Comparison of ENCODE assay signal across 14 cellular contexts in the genomic region with DNA sequence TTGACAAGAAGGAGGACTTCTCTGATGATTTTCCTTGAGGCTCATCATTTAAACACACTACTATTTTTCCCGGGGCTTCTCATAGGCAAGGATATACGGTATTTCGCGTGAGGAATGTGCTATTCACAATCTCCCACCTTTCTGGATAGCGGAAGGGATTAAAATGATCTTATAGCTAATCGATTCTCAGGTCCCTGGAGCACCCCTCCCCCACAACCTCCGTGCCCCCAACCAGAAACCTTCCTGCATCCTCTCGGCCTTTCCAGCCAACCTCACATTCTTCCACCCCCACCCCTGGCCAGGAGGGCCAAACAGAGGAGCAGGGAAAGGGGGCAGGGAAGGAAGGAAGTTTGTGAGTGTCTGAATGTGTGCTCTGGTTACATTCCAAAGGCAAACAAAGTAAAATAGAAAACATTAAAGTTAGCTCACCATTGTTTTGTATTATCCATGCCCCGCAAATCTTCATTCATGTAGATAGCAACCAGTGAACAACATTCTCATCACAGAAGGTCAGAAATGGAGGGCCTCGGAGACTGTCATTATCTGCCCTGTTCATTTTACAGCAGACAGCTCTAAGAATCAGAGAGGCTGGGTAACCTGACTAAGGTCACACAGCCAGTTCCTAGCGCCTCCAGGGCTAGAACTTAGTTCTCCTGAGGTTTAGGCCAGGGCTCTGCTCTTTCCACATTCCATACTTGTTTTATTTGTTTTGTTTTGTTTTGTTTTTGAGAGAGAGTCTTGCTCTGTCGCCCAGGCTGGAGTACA.
A peak's percentile ranks its signal among the peaks of the same experiment; 100 is the strongest.
DNase-seq lines count a peak whose midpoint lies in the region; FAIRE-seq and TF ChIP-seq lines count a peak whose summit lies in the region.
"Had no signal": no experiment of that assay in that cellular context is flagged by ENCODE, and none has a peak within 500 bp of the region (broad histone marks: within the 10 kb centered on the region; RNA-seq: fewer than 3 reads in every experiment).

No MANE protein-coding gene starts in this region.

- H3K9me3 ChIP-seq in OCI-LY3 (ENCODE audit: insufficient read depth, low read length) (no peaks in the 10 kb centered on the region), ectodermal cell (ENCODE audit: control insufficient read depth, low read length) (no peaks in the 10 kb centered on the region), PC-9 (ENCODE audit: insufficient read depth, low read depth) (no peaks in the 10 kb centered on the region)

- H3K9me3 Mint-ChIP-seq in nephron progenitor cell, result peaks cover 17% of the 10 kb centered on the region

- FAIRE-seq in GM12891 (lab: Jason Lieb, UNC), result peak; percentile 71
- FAIRE-seq: G401.6 had no signal

- peak overlapping the region; percentile 56 for H3K4me2 ChIP-seq in OCI-LY3 (ENCODE audit: low read length)
- no peak overlapping the region for H3K4me2 ChIP-seq in PC-9

- H3K4me1 ChIP-seq in OCI-LY3 (ENCODE audit: low read length), result peaks cover 88% of the 10 kb centered on the region
- H3K4me1 ChIP-seq in ectodermal cell (ENCODE audit: control insufficient read depth, insufficient read depth, low read length), result peaks cover 28% of the 10 kb centered on the region
- no peaks in the 10 kb centered on the region for H3K4me1 ChIP-seq in PC-9 (replicated peaks; ENCODE audit: insufficient read depth)

- H3K4me3 Mint-ChIP-seq in nephron progenitor cell, result peak overlapping the region; percentile 61

- CTCF ChIA-PET in PC-9 (lab: Charles Lee), result no interaction called here

- H3K36me3 ChIP-seq in OCI-LY3 (replicated peaks; ENCODE audit: low read depth, low read length) (peaks cover 11% of the 10 kb centered on the region), ectodermal cell (ENCODE audit: control insufficient read depth, insufficient read depth, low read length) (no peaks in the 10 kb centered on the region), PC-9 (ENCODE audit: low read depth) (no peaks in the 10 kb centered on the region)
- H3K36me3 ChIP-seq: WERI-Rb-1 had no signal

- H3K9ac ChIP-seq in OCI-LY3 (ENCODE audit: low read length), result peak overlapping the region; percentile 76

- no peak for TF ChIP-seq CTCF in OCI-LY3 (IDR thresholded peaks at IDR 0.05; ENCODE audit: low read depth, low read length)
- TF ChIP-seq CTCF in nephron progenitor cell (IDR thresholded peaks at IDR 0.05), result no peak
- no peak for TF ChIP-seq CTCF in PC-9 (conservative IDR thresholded peaks at IDR 0.05)

- BruUV-seq in PC-9 (replicated peaks; lab: Mats Ljungman, UMichigan), result no TSS peak

- no peaks in the 10 kb centered on the region for H3K9me2 ChIP-seq in PC-9 (ENCODE audit: insufficient read depth)

- H2AFZ ChIP-seq in OCI-LY3 (ENCODE audit: low read depth, low read length), result no peak overlapping the region
- no peak overlapping the region for H2AFZ ChIP-seq in PC-9

- H3K27me3 ChIP-seq in OCI-LY3 (ENCODE audit: low read depth, low read length) (no peaks in the 10 kb centered on the region), ectodermal cell (ENCODE audit: control insufficient read depth, insufficient read depth, low read length, poor library complexity, severe bottlenecking) (no peaks in the 10 kb centered on the region), PC-9 (ENCODE audit: insufficient read depth, low read depth) (peaks cover 74% of the 10 kb centered on the region)

- POLR2A ChIA-PET in PC-9 (lab: Charles Lee; ENCODE audit: unreplicated experiment), result no interaction called here

- peak overlapping the region; percentile 95 for H3K27ac Mint-ChIP-seq in nephron progenitor cell

- DNase-seq in GM12891 (ENCODE audit: insufficient read length, low spot score) (no peak), nephron progenitor cell (no peak), NCI-H1048 (lab: John Stamatoyannopoulos, UW) (no peak), anterior cingulate cortex (lab: John Stamatoyannopoulos, UW) (no peak), PC-9 (no peak)
- DNase-seq: activated gamma-delta T cell, cerebellar nuclear complex, NCI-H1694, NCI-H774, WERI-Rb-1 had no signal

- H3F3A ChIP-seq in PC-9 (ENCODE audit: insufficient read depth, low read depth), result no peaks in the 10 kb centered on the region

- WGBS in ectodermal cell, 2 experiments, result 30% methylated on average over 11 to 12 of the region's 12 CpGs

- no peak for TF ChIP-seq POLR2A in GM12891 (IDR thresholded peaks at IDR 0.05; ENCODE audit: low read depth, low read length)

- H3K27ac ChIP-seq in OCI-LY3 (ENCODE audit: low read length), result peak overlapping the region; percentile 97
- peak overlapping the region; percentile 57 for H3K27ac ChIP-seq in ectodermal cell (ENCODE audit: insufficient read depth, low read depth, low read length, poor library complexity, severe bottlenecking)
- no peak overlapping the region for H3K27ac ChIP-seq in PC-9
- H3K27ac ChIP-seq: WERI-Rb-1 had no signal

- no peaks in the 10 kb centered on the region for H3K36me3 Mint-ChIP-seq in nephron progenitor cell (ENCODE audit: low read depth)

- intact Hi-C loops in PC-9 (cut with micrococcal nuclease; ENCODE audit: unreplicated experiment), result no loop called here

- no peaks in the 10 kb centered on the region for H4K20me1 ChIP-seq in OCI-LY3 (ENCODE audit: insufficient read depth, low read length)
- no peaks in the 10 kb centered on the region for H4K20me1 ChIP-seq in PC-9 (ENCODE audit: insufficient read depth)

- H3K4me3 ChIP-seq in OCI-LY3 (ENCODE audit: low read length) (no peak overlapping the region), ectodermal cell (ENCODE audit: insufficient read depth, low read depth, low read length) (peak overlapping the region; percentile 2), PC-9 (no peak overlapping the region)

- H3K27me3 Mint-ChIP-seq in nephron progenitor cell (ENCODE audit: low read depth, poor library complexity), result peaks cover 11% of the 10 kb centered on the region
- H3K27me3 Mint-ChIP-seq: CD4-positive, CD25-positive, alpha-beta regulatory T cell had no signal

- H3K79me2 ChIP-seq in OCI-LY3 (ENCODE audit: low read length) (peaks cover 4% of the 10 kb centered on the region; the same call in 1 of the 2 replicates), PC-9 (ENCODE audit: low read depth) (no peaks in the 10 kb centered on the region)

- peaks cover 58% of the 10 kb centered on the region for H3K4me1 Mint-ChIP-seq in nephron progenitor cell

TF ChIP-seq in GM12891, 5 proteins besides CTCF, POLR2A, EP300 and RAD21:
- no peak for TF ChIP-seq TAF1 (IDR thresholded peaks at IDR 0.05; ENCODE audit: low read depth, low read length)
- no peak for TF ChIP-seq SPI1 (IDR thresholded peaks at IDR 0.05; ENCODE audit: low read depth, low read length)
- TF ChIP-seq PAX5 (IDR thresholded peaks at IDR 0.05; ENCODE audit: insufficient read depth, low read length, severe bottlenecking), result no peak
